19 cellular contexts compared by ENCODE assay signal in genomic region chr1:161207173-161207572, GRCh38. TPM values are rescaled to one million over a fixed set of nuclear protein-coding genes. Genes with fewer than 3 reads are reported as not detected.
DNase-seq lines count a peak whose midpoint lies in the region; ATAC-seq and TF ChIP-seq lines count a peak whose summit lies in the region.
"Had no signal": no experiment of that assay in that cellular context is flagged by ENCODE, and none has a peak within 500 bp of the region (broad histone marks: within the 10 kb centered on the region; RNA-seq: fewer than 3 reads in every experiment).

No MANE protein-coding gene starts in this region.

- peaks cover 86% of the 10 kb centered on the region for H3K36me3 ChIP-seq in upper lobe of right lung

- peak overlapping the region; percentile 11 for H3K4me3 ChIP-seq in upper lobe of right lung

- peak overlapping the region; percentile 78 for H3K27ac ChIP-seq in upper lobe of right lung

- H3K4me3 Mint-ChIP-seq in activated T-cell treated with anti-CD3 and anti-CD28 coated beads, Interleukin-2, amount 50 U/mL, for 24 hours = no peak overlapping the region
- no peak overlapping the region for H3K4me3 Mint-ChIP-seq in stimulated activated memory B cell treated with anti-CD40 and anti-IgM and Interleukin-4, amounts not matched to agents 10 μg/mL and 1 μg/mL and 100 μg/mL, for 72 hours
- H3K4me3 Mint-ChIP-seq: activated CD4-positive, alpha-beta T cell treated with anti-CD3 and anti-CD28 coated beads, Interleukin-2, amount 10 ng/mL, durations not matched to agents 24 days and 14 days; central memory CD8-positive, alpha-beta T cell; stimulated activated naive CD8-positive, alpha-beta T cell treated with anti-CD3 and anti-CD28 coated beads, Interleukin-15, Interleukin-2, amounts not matched to agents 100 ng/mL and 50 ng/mL, for 24 hours had no signal

- H3K36me3 Mint-ChIP-seq in activated T-cell treated with anti-CD3 and anti-CD28 coated beads, Interleukin-2, amount 50 U/mL, for 24 hours (ENCODE audit: low read depth) = peaks cover 87% of the 10 kb centered on the region
- H3K36me3 Mint-ChIP-seq in stimulated activated memory B cell treated with anti-CD40 and anti-IgM and Interleukin-4, amounts not matched to agents 10 μg/mL and 1 μg/mL and 100 μg/mL, for 72 hours = peaks cover 64% of the 10 kb centered on the region

- H3K27ac Mint-ChIP-seq in activated T-cell treated with anti-CD3 and anti-CD28 coated beads, Interleukin-2, amount 50 U/mL, for 24 hours = peak overlapping the region; percentile 50
- H3K27ac Mint-ChIP-seq in stimulated activated memory B cell treated with anti-CD40 and anti-IgM and Interleukin-4, amounts not matched to agents 10 μg/mL and 1 μg/mL and 100 μg/mL, for 72 hours = no peak overlapping the region
- H3K27ac Mint-ChIP-seq: activated CD4-positive, alpha-beta T cell treated with anti-CD3 and anti-CD28 coated beads, Interleukin-2, amount 10 ng/mL, durations not matched to agents 24 days and 14 days; activated T-helper 2 cell treated with anti-CD3 and anti-CD28 coated beads, Interferon-gamma antibody, Interleukin-2, Interleukin-4, amounts not matched to agents 10 μg/mL and 5 μg/mL and 100 μg/mL, durations not matched to agents 14 hours and 24 hours and 36 hours; stimulated activated naive CD8-positive, alpha-beta T cell treated with anti-CD3 and anti-CD28 coated beads, Interleukin-15, Interleukin-2, amounts not matched to agents 100 ng/mL and 50 ng/mL, for 24 hours had no signal

- peaks cover 36% of the 10 kb centered on the region for H3K4me1 ChIP-seq in upper lobe of right lung

- intact Hi-C loops in Right ventricle myocardium inferior (cut with DNase I) = loop anchor here (5.0 kb wide), 1 partner anchor 175 kb away; no protein-coding TSS in a partner anchor
- intact Hi-C loops in upper lobe of right lung (cut with DNase I) = no loop called here

- no peak for TF ChIP-seq CTCF in upper lobe of right lung (IDR thresholded peaks at IDR 0.05)

- no peaks in the 10 kb centered on the region for H3K9me3 Mint-ChIP-seq in activated T-cell treated with anti-CD3 and anti-CD28 coated beads, Interleukin-2, amount 50 U/mL, for 24 hours
- H3K9me3 Mint-ChIP-seq in stimulated activated memory B cell treated with anti-CD40 and anti-IgM and Interleukin-4, amounts not matched to agents 10 μg/mL and 1 μg/mL and 100 μg/mL, for 72 hours = no peaks in the 10 kb centered on the region
- H3K9me3 Mint-ChIP-seq: activated CD4-positive, alpha-beta T cell treated with anti-CD3 and anti-CD28 coated beads, Interleukin-2, amount 10 ng/mL, durations not matched to agents 24 days and 14 days; activated T-helper 2 cell treated with anti-CD3 and anti-CD28 coated beads, Interferon-gamma antibody, Interleukin-2, Interleukin-4, amounts not matched to agents 10 μg/mL and 5 μg/mL and 100 μg/mL, durations not matched to agents 14 hours and 24 hours and 36 hours; central memory CD8-positive, alpha-beta T cell; stimulated activated naive CD8-positive, alpha-beta T cell treated with anti-CD3 and anti-CD28 coated beads, Interleukin-15, Interleukin-2, amounts not matched to agents 100 ng/mL and 50 ng/mL, for 24 hours had no signal

- H3K9me3 ChIP-seq in upper lobe of right lung = no peaks in the 10 kb centered on the region

- H3K27me3 Mint-ChIP-seq in activated T-cell treated with anti-CD3 and anti-CD28 coated beads, Interleukin-2, amount 50 U/mL, for 24 hours = no peaks in the 10 kb centered on the region
- no peaks in the 10 kb centered on the region for H3K27me3 Mint-ChIP-seq in stimulated activated memory B cell treated with anti-CD40 and anti-IgM and Interleukin-4, amounts not matched to agents 10 μg/mL and 1 μg/mL and 100 μg/mL, for 72 hours
- H3K27me3 Mint-ChIP-seq: activated CD4-positive, alpha-beta T cell treated with anti-CD3 and anti-CD28 coated beads, Interleukin-2, amount 10 ng/mL, durations not matched to agents 24 days and 14 days; central memory CD8-positive, alpha-beta T cell; stimulated activated naive CD8-positive, alpha-beta T cell treated with anti-CD3 and anti-CD28 coated beads, Interleukin-15, Interleukin-2, amounts not matched to agents 100 ng/mL and 50 ng/mL, for 24 hours had no signal

- H3K27me3 ChIP-seq in upper lobe of right lung = no peaks in the 10 kb centered on the region

- peak; percentile 84 for ATAC-seq in Right ventricle myocardium inferior
- peak; percentile 37 for ATAC-seq in upper lobe of right lung
- ATAC-seq in stimulated activated memory B cell treated with anti-CD40 and anti-IgM and Interleukin-4, amounts not matched to agents 10 μg/mL and 1 μg/mL and 100 μg/mL, for 72 hours = no peak
- ATAC-seq in esophagus mucosa = no peak
- ATAC-seq: Panc1 had no signal

- peaks cover 52% of the 10 kb centered on the region for H3K4me1 Mint-ChIP-seq in activated T-cell treated with anti-CD3 and anti-CD28 coated beads, Interleukin-2, amount 50 U/mL, for 24 hours (ENCODE audit: low read depth)
- peaks cover 36% of the 10 kb centered on the region for H3K4me1 Mint-ChIP-seq in stimulated activated memory B cell treated with anti-CD40 and anti-IgM and Interleukin-4, amounts not matched to agents 10 μg/mL and 1 μg/mL and 100 μg/mL, for 72 hours

- DNase-seq in activated T-cell treated with anti-CD3 and anti-CD28 coated beads, Interleukin-2, amount 50 U/mL, for 24 hours = no peak
- no peak for DNase-seq in activated T-cell treated with anti-CD3 and anti-CD28 coated beads, Interleukin-2, amount 50 U/mL, for 48 hours
- peak; percentile 82 for DNase-seq in Right ventricle myocardium inferior (ENCODE audit: missing footprints)
- DNase-seq in myocyte (ENCODE audit: low read depth) = peak; percentile 32
- DNase-seq in upper lobe of right lung = no peak
- no peak for DNase-seq in islet precursor cell
- DNase-seq: 8988T; activated CD4-positive, alpha-beta T cell treated with anti-CD3 and anti-CD28 coated beads, Interleukin-2, amount 10 ng/mL, durations not matched to agents 24 days and 14 days; COR-L47; foreskin melanocyte; NCI-H1105 treated with DMSO at 0.1 percent for 48 hours; NCI-H510A treated with DMSO at 0.1 percent for 48 hours; T-helper 2 cell had no signal

RNA-seq across cellular contexts. Expression of gene NDUFS2, which starts 5.0 kb away (rescaled TPM):
- total RNA-seq in Right ventricle myocardium inferior (334 TPM), myocyte (162 TPM in 2 replicates), upper lobe of right lung (66.9 TPM), esophagus mucosa (56.4 TPM)
- 130 TPM for polyA plus RNA-seq in myocyte (2012)

RNA-seq across cellular contexts. Expression of gene FCER1G, which starts 7.9 kb away (rescaled TPM):
- total RNA-seq in Right ventricle myocardium inferior (38.3 TPM), myocyte (not detected in 2 replicates), upper lobe of right lung (158 TPM), esophagus mucosa (0.76 TPM)
- polyA plus RNA-seq in myocyte (2012) = 1.5 TPM

RNA-seq across cellular contexts. Expression of gene ADAMTS4, which starts 8.3 kb away (rescaled TPM):
- total RNA-seq in Right ventricle myocardium inferior (13.0 TPM), myocyte (19.7 and 22.4 TPM in 2 replicates), upper lobe of right lung (7.8 TPM), esophagus mucosa (1.3 TPM)
- polyA plus RNA-seq in myocyte (2012) = 7.2 TPM

RNA-seq across cellular contexts. Expression of gene APOA2, which starts 16.3 kb away (rescaled TPM):
- total RNA-seq in Right ventricle myocardium inferior = not detected
- not detected in 2 replicates for total RNA-seq in myocyte
- polyA plus RNA-seq in myocyte (2012) = not detected
- not detected for total RNA-seq in upper lobe of right lung
- total RNA-seq in esophagus mucosa = not detected
- total RNA-seq: activated CD4-positive, alpha-beta T cell treated with anti-CD3 and anti-CD28 coated beads, Interleukin-2, amount 10 ng/mL, durations not matched to agents 24 days and 14 days; activated T-helper 2 cell treated with anti-CD3 and anti-CD28 coated beads, Interferon-gamma antibody, Interleukin-2, Interleukin-4, amounts not matched to agents 10 μg/mL and 5 μg/mL and 100 μg/mL, durations not matched to agents 14 hours and 24 hours and 36 hours had no signal

RNA-seq across cellular contexts. Expression of gene TOMM40L, which starts 18.7 kb away (rescaled TPM):
- total RNA-seq in Right ventricle myocardium inferior (39.1 TPM), myocyte (11.9 and 12.0 TPM in 2 replicates), upper lobe of right lung (11.6 TPM), esophagus mucosa (11.4 TPM)
- 13.9 TPM for polyA plus RNA-seq in myocyte (2012)

Comparison
In these comparisons a context has a peak if more than half of its experiments do, and no peak if none do; other contexts are left out.
1. DNase-seq: peak in Right ventricle myocardium inferior (single experiment) and myocyte (single experiment); none in activated T-cell treated with anti-CD3 and anti-CD28 coated beads, Interleukin-2, amount 50 U/mL, for 24 hours (single experiment), activated T-cell treated with anti-CD3 and anti-CD28 coated beads, Interleukin-2, amount 50 U/mL, for 48 hours (0 of 2), upper lobe of right lung (single experiment) and islet precursor cell (single experiment).
2. ATAC-seq: peak in Right ventricle myocardium inferior (single experiment) and upper lobe of right lung (single experiment); none in stimulated activated memory B cell treated with anti-CD40 and anti-IgM and Interleukin-4, amounts not matched to agents 10 μg/mL and 1 μg/mL and 100 μg/mL, for 72 hours (single experiment) and esophagus mucosa (single experiment).
3. RNA of gene FCER1G, which starts 7.9 kb away (total RNA-seq): 158 TPM in upper lobe of right lung (single experiment) and 38.3 TPM in Right ventricle myocardium inferior (single experiment); 0.76 TPM in esophagus mucosa (single experiment) and not detected in myocyte; every median in the first group is over 10 times any median in the second.